In the genomic region with DNA sequence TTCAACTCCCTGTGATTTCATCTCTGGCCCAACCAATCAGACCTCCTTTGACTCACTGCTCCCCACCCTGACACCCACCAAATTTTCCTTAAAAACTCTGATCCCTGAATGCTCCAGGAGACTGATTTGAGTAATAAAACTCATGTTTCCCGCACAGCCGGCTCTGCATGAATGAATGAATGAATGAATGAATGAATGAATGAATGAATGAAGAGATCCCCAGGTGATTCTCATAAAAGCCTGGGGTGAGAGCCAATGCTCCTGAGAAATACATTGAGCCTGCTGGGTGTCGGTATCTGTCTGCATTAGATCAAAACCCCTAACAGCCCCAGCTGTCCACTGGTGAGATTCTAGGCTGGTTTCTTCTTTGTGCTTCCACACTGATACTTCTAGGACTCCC, we compare ENCODE assay signal across 39 cellular contexts. TPM values are rescaled to one million over a fixed set of nuclear protein-coding genes. Genes with fewer than 3 reads are reported as not detected.
"Had no signal": no experiment of that assay in that cellular context is flagged by ENCODE, and none has a peak within 500 bp of the region (broad histone marks: within the 10 kb centered on the region; RNA-seq: fewer than 3 reads in every experiment).

No MANE protein-coding gene starts in this region.

- H3K27ac ChIP-seq: adrenal gland, ascending aorta, body of pancreas, brain microvascular endothelial cell, breast epithelium, cardiac muscle cell had no signal

- H3K27me3 ChIP-seq: adrenal gland, ascending aorta, body of pancreas, brain microvascular endothelial cell, breast epithelium, cardiac muscle cell had no signal

- ATAC-seq: activated naive CD8-positive, alpha-beta T cell treated with anti-CD3 and anti-CD28 coated beads, Interleukin-2, amount 50 U/mL, for 24 hours; activated T-cell treated with anti-CD3 and anti-CD28 coated beads, Interleukin-2, amount 50 U/mL, for 4 hours; body of pancreas had no signal

- H3K9me3 Mint-ChIP-seq: activated naive CD4-positive, alpha-beta T cell treated with anti-CD3 and anti-CD28 coated beads, Interleukin-2, amount 10 ng/mL, durations not matched to agents 7 days and 5 days; activated T-cell treated with anti-CD3 and anti-CD28 coated beads, Interleukin-2, amount 50 U/mL, for 24 hours; activated T-helper 1 cell treated with anti-CD3 and anti-CD28 coated beads, Interleukin-12 subunit alpha, Interleukin-12 subunit beta, Interleukin-2, Interleukin-4 antibody, amounts not matched to agents 30 ng/mL and 10 ng/mL and 1 ng/mL, durations not matched to agents 14 hours and 24 hours and 36 hours; central memory CD8-positive, alpha-beta T cell had no signal

- H3K36me3 ChIP-seq: adrenal gland, ascending aorta, brain microvascular endothelial cell, breast epithelium, cardiac muscle cell had no signal

- H3K4me3 Mint-ChIP-seq: activated naive CD4-positive, alpha-beta T cell treated with anti-CD3 and anti-CD28 coated beads for 36 hours; activated naive CD4-positive, alpha-beta T cell treated with anti-CD3 and anti-CD28 coated beads, Interleukin-2, amount 10 ng/mL, durations not matched to agents 7 days and 5 days; activated naive CD4-positive, alpha-beta T cell treated with anti-CD3 and anti-CD28 coated beads, Interleukin-2, amount 50 U/mL, for 24 hours; activated naive CD8-positive, alpha-beta T cell; activated naive CD8-positive, alpha-beta T cell treated with anti-CD3 and anti-CD28 coated beads for 36 hours; activated naive CD8-positive, alpha-beta T cell treated with anti-CD3 and anti-CD28 coated beads, Interleukin-2, amount 10 ng/mL, durations not matched to agents 7 days and 5 days; activated naive CD8-positive, alpha-beta T cell treated with anti-CD3 and anti-CD28 coated beads, Interleukin-2, amount 50 U/mL, for 24 hours; activated T-cell treated with anti-CD3 and anti-CD28 coated beads, Interleukin-2, amount 50 U/mL, for 24 hours; activated T-cell treated with anti-CD3 and anti-CD28 coated beads, Interleukin-2, amount 50 U/mL, for 4 hours; activated T-cell treated with anti-CD3 and anti-CD28 coated beads, Interleukin-2, amount 50 U/mL, for 72 hours; activated T-helper 1 cell treated with anti-CD3 and anti-CD28 coated beads, Interleukin-12 subunit alpha, Interleukin-12 subunit beta, Interleukin-2, Interleukin-4 antibody, amounts not matched to agents 30 ng/mL and 10 ng/mL and 1 ng/mL, durations not matched to agents 14 hours and 24 hours and 36 hours; activated T-helper 17 cell treated with anti-CD3 and anti-CD28 coated beads, Interleukin-2, amount 50 U/mL, for 72 hours; brain; central memory CD8-positive, alpha-beta T cell had no signal

- H3K4me1 Mint-ChIP-seq: activated naive CD4-positive, alpha-beta T cell treated with anti-CD3 and anti-CD28 coated beads, Interleukin-2, amount 10 ng/mL, durations not matched to agents 7 days and 5 days; activated naive CD4-positive, alpha-beta T cell treated with anti-CD3 and anti-CD28 coated beads, Interleukin-2, amount 50 U/mL, for 24 hours; activated naive CD8-positive, alpha-beta T cell treated with anti-CD3 and anti-CD28 coated beads for 36 hours; activated naive CD8-positive, alpha-beta T cell treated with anti-CD3 and anti-CD28 coated beads, Interleukin-2, amount 10 ng/mL, durations not matched to agents 7 days and 5 days; activated naive CD8-positive, alpha-beta T cell treated with anti-CD3 and anti-CD28 coated beads, Interleukin-2, amount 50 U/mL, for 24 hours; activated T-helper 17 cell treated with anti-CD3 and anti-CD28 coated beads, Interleukin-2, amount 50 U/mL, for 72 hours; brain; central memory CD8-positive, alpha-beta T cell had no signal

- FAIRE-seq: astrocyte, bronchial epithelial cell had no signal

- H3K36me3 Mint-ChIP-seq: activated naive CD4-positive, alpha-beta T cell treated with anti-CD3 and anti-CD28 coated beads, Interleukin-2, amount 10 ng/mL, durations not matched to agents 7 days and 5 days; activated naive CD4-positive, alpha-beta T cell treated with anti-CD3 and anti-CD28 coated beads, Interleukin-2, amount 50 U/mL, for 24 hours; activated naive CD8-positive, alpha-beta T cell treated with anti-CD3 and anti-CD28 coated beads for 36 hours; brain had no signal

- DNase-seq: activated effector memory CD4-positive, alpha-beta T cell treated with anti-CD3 and anti-CD28 coated beads, Interleukin-2, amount 50 U/mL, for 16 hours; activated effector memory CD4-positive, alpha-beta T cell treated with Interleukin-2 at 50 U/mL for 16 hours; activated gamma-delta T cell; activated gamma-delta T cell treated with Interleukin-2 at 50 U/mL for 16 hours; activated naive CD4-positive, alpha-beta T cell; activated naive CD4-positive, alpha-beta T cell treated with anti-CD3 and anti-CD28 coated beads for 36 hours; activated naive CD4-positive, alpha-beta T cell treated with anti-CD3 and anti-CD28 coated beads, Interleukin-2, amount 10 ng/mL, durations not matched to agents 7 days and 5 days; activated naive CD4-positive, alpha-beta T cell treated with anti-CD3 and anti-CD28 coated beads, Interleukin-2, amount 50 U/mL, for 16 hours; activated naive CD4-positive, alpha-beta T cell treated with Interleukin-2 at 50 U/mL for 16 hours; activated naive CD8-positive, alpha-beta T cell treated with anti-CD3 and anti-CD28 coated beads for 36 hours; activated naive CD8-positive, alpha-beta T cell treated with anti-CD3 and anti-CD28 coated beads, Interleukin-2, amount 10 ng/mL, durations not matched to agents 7 days and 5 days; activated naive CD8-positive, alpha-beta T cell treated with anti-CD3 and anti-CD28 coated beads, Interleukin-2, amount 50 U/mL, for 24 hours; activated T-cell treated with anti-CD3 and anti-CD28 coated beads, Interleukin-2, amount 50 U/mL, for 24 hours; activated T-cell treated with anti-CD3 and anti-CD28 coated beads, Interleukin-2, amount 50 U/mL, for 4 hours; activated T-cell treated with anti-CD3 and anti-CD28 coated beads, Interleukin-2, amount 50 U/mL, for 48 hours; activated T-cell treated with anti-CD3 and anti-CD28 coated beads, Interleukin-2, amount 50 U/mL, for 72 hours; adrenal gland; amniotic stem cell; amygdala; anterior cingulate cortex; aorta; body of pancreas; brain microvascular endothelial cell; caudate nucleus; central memory CD4-positive, alpha-beta T cell; cerebellar nuclear complex had no signal

- H3K9me3 ChIP-seq: adrenal gland, ascending aorta had no signal

- H3K4me3 ChIP-seq: adrenal gland, ascending aorta, body of pancreas, breast epithelium, cardiac muscle cell had no signal

- H3K4me1 ChIP-seq: adrenal gland, ascending aorta, body of pancreas, breast epithelium had no signal

- H3K27ac Mint-ChIP-seq: activated naive CD4-positive, alpha-beta T cell treated with anti-CD3 and anti-CD28 coated beads for 36 hours; activated naive CD4-positive, alpha-beta T cell treated with anti-CD3 and anti-CD28 coated beads, Interleukin-2, amount 10 ng/mL, durations not matched to agents 7 days and 5 days; activated naive CD4-positive, alpha-beta T cell treated with anti-CD3 and anti-CD28 coated beads, Interleukin-2, amount 50 U/mL, for 24 hours; activated naive CD4-positive, alpha-beta T cell treated with anti-CD3 and anti-CD28 coated beads, Interleukin-2, amount 50 U/mL, for 72 hours; activated naive CD8-positive, alpha-beta T cell; activated naive CD8-positive, alpha-beta T cell treated with anti-CD3 and anti-CD28 coated beads for 36 hours; activated naive CD8-positive, alpha-beta T cell treated with anti-CD3 and anti-CD28 coated beads, Interleukin-2, amount 10 ng/mL, durations not matched to agents 7 days and 5 days; activated naive CD8-positive, alpha-beta T cell treated with anti-CD3 and anti-CD28 coated beads, Interleukin-2, amount 50 U/mL, for 24 hours; activated T-cell treated with anti-CD3 and anti-CD28 coated beads, Interleukin-2, amount 50 U/mL, for 24 hours; activated T-cell treated with anti-CD3 and anti-CD28 coated beads, Interleukin-2, amount 50 U/mL, for 72 hours; activated T-helper 1 cell treated with anti-CD3 and anti-CD28 coated beads, Interleukin-12 subunit alpha, Interleukin-12 subunit beta, Interleukin-2, Interleukin-4 antibody, amounts not matched to agents 30 ng/mL and 10 ng/mL and 1 ng/mL, durations not matched to agents 14 hours and 24 hours and 36 hours; activated T-helper 17 cell treated with anti-CD3 and anti-CD28 coated beads, Interleukin-2, amount 50 U/mL, for 72 hours; activated T-helper 2 cell treated with anti-CD3 and anti-CD28 coated beads, Interferon-gamma antibody, Interleukin-2, Interleukin-4, amounts not matched to agents 10 μg/mL and 5 μg/mL and 100 μg/mL, durations not matched to agents 14 hours and 24 hours and 36 hours; brain had no signal

RNA-seq across cellular contexts. Expression of a gene that starts 58.7 kb away (rescaled TPM):
- total RNA-seq: activated naive CD8-positive, alpha-beta T cell treated with anti-CD3 and anti-CD28 coated beads for 36 hours; activated T-cell treated with anti-CD3 and anti-CD28 coated beads, Interleukin-2, amount 50 U/mL, for 4 hours; activated T-helper 1 cell treated with anti-CD3 and anti-CD28 coated beads, Interleukin-12 subunit alpha, Interleukin-12 subunit beta, Interleukin-2, Interleukin-4 antibody, amounts not matched to agents 30 ng/mL and 10 ng/mL and 1 ng/mL, durations not matched to agents 14 hours and 24 hours and 36 hours; activated T-helper 2 cell treated with anti-CD3 and anti-CD28 coated beads, Interferon-gamma antibody, Interleukin-2, Interleukin-4, amounts not matched to agents 10 μg/mL and 5 μg/mL and 100 μg/mL, durations not matched to agents 14 hours and 24 hours and 36 hours; body of pancreas; cardiac muscle cell had no signal
- polyA plus RNA-seq: cardiac muscle cell had no signal
